ENCODE assay signal across 10 cellular contexts in the genomic region with DNA sequence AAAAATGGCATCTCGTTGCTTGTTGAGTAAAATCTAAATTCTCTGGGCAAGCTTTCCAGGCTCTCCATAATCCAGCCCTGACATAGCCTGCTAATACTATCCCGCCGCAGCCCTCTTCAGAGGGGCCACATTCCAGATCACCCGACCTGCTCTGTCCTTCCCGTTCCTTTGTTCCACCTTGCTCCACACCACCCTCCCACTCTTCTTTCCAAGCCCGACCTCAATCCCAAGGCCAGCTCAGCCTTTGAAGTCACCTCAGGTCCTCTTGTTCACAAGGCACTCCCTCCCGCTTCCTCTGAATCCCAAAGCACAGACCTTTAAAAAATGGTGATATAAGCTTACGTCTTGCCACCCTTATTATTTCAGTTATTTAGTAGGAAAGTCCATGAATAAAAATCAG.
A peak's percentile ranks its signal among the peaks of the same experiment; 100 is the strongest.
DNase-seq lines count a peak whose midpoint lies in the region; ATAC-seq and TF ChIP-seq lines count a peak whose summit lies in the region.
"Had no signal": no experiment of that assay in that cellular context is flagged by ENCODE, and none has a peak within 500 bp of the region (broad histone marks: within the 10 kb centered on the region; RNA-seq: fewer than 3 reads in every experiment).

No MANE protein-coding gene starts in this region.

- H3F3A ChIP-seq in GM23338 (replicated peaks; ENCODE audit: low read depth), result peaks cover 10% of the 10 kb centered on the region; the same call in 1 of the 2 replicates

- no peak overlapping the region for H3K4me2 ChIP-seq in GM23338

- no peaks in the 10 kb centered on the region for H4K20me1 ChIP-seq in GM23338 (replicated peaks; ENCODE audit: insufficient read depth)

- H2AFZ ChIP-seq in GM23338, result peak overlapping the region; percentile 56

- no peak for TF ChIP-seq EP300 in stomach (IDR thresholded peaks at IDR 0.05)

- H3K4me1 Mint-ChIP-seq in GM23338 (peaks cover 16% of the 10 kb centered on the region), brain (peaks cover 33% of the 10 kb centered on the region)
- H3K4me1 Mint-ChIP-seq in activated T-cell treated with anti-CD3 and anti-CD28 coated beads, Interleukin-2, amount 50 U/mL, for 72 hours (ENCODE audit: low read depth), result no peaks in the 10 kb centered on the region

- H3K9me3 Mint-ChIP-seq in GM23338, result no peaks in the 10 kb centered on the region; the same call in 2 of the 3 replicates
- H3K9me3 Mint-ChIP-seq in brain, result peaks cover 0 to 4% (median 0%) of the 10 kb centered on the region in 5 experiments
- no peaks in the 10 kb centered on the region for H3K9me3 Mint-ChIP-seq in activated T-cell treated with anti-CD3 and anti-CD28 coated beads, Interleukin-2, amount 50 U/mL, for 72 hours

- ATAC-seq in GM23338 (no peak), lower lobe of right lung (no peak), HG03565 (IDR thresholded peaks at IDR 0.05; ENCODE audit: unreplicated experiment) (no peak), HG02938 (IDR thresholded peaks at IDR 0.05; ENCODE audit: unreplicated experiment) (no peak)
- ATAC-seq in activated T-cell treated with anti-CD3 and anti-CD28 coated beads, Interleukin-2, amount 50 U/mL, for 72 hours (replicated peaks in 1 of 2), result no peak

- TF ChIP-seq POLR2A in stomach (IDR thresholded peaks at IDR 0.05), result no peak

- H3K79me2 ChIP-seq in GM23338 (replicated peaks; ENCODE audit: insufficient read depth), result no peaks in the 10 kb centered on the region

- no peaks in the 10 kb centered on the region for H3K9me2 ChIP-seq in GM23338 (ENCODE audit: insufficient read depth)

- H3K27me3 Mint-ChIP-seq in GM23338 (ENCODE audit: insufficient read depth, low read depth, poor library complexity) (peaks cover 6% of the 10 kb centered on the region), brain (no peaks in the 10 kb centered on the region)
- H3K27me3 Mint-ChIP-seq in activated T-cell treated with anti-CD3 and anti-CD28 coated beads, Interleukin-2, amount 50 U/mL, for 72 hours (ENCODE audit: low read depth), result peaks cover 25% of the 10 kb centered on the region

- no peaks in the 10 kb centered on the region for H3K36me3 ChIP-seq in GM23338 (ENCODE audit: insufficient read depth)
- H3K36me3 ChIP-seq in lower lobe of right lung, result no peaks in the 10 kb centered on the region
- H3K36me3 ChIP-seq in stomach, result no peaks in the 10 kb centered on the region

- no peaks in the 10 kb centered on the region for H3K9me3 ChIP-seq in lower lobe of right lung
- no peaks in the 10 kb centered on the region for H3K9me3 ChIP-seq in stomach

- H3K27ac Mint-ChIP-seq in GM23338 (no peak overlapping the region), brain (peak overlapping the region; percentile 82 to 96 (median 89))
- no peak overlapping the region for H3K27ac Mint-ChIP-seq in activated T-cell treated with anti-CD3 and anti-CD28 coated beads, Interleukin-2, amount 50 U/mL, for 72 hours

- TF ChIP-seq CTCF in GM23338 (conservative IDR thresholded peaks at IDR 0.05; ENCODE audit: low read depth in 2 of 2) (no peak), brain (conservative IDR thresholded peaks at IDR 0.05) (no peak), lower lobe of right lung (IDR thresholded peaks at IDR 0.05) (no peak), stomach (IDR thresholded peaks at IDR 0.05) (no peak)

- H3K4me3 ChIP-seq in GM23338 (no peak overlapping the region), lower lobe of right lung (no peak overlapping the region), stomach (no peak overlapping the region)

- intact Hi-C loops in lower lobe of right lung (cut with DNase I) (no loop called here), stomach (cut with DNase I; ENCODE audit: low total_unique reads) (no loop called here)

- no peak overlapping the region; the same call in 2 of the 3 replicates for H3K4me3 Mint-ChIP-seq in GM23338
- H3K4me3 Mint-ChIP-seq in brain, result peak overlapping the region; percentile 33 to 62 (median 38)
- no peak overlapping the region for H3K4me3 Mint-ChIP-seq in activated T-cell treated with anti-CD3 and anti-CD28 coated beads, Interleukin-2, amount 50 U/mL, for 72 hours

- H3K4me1 ChIP-seq in GM23338 (ENCODE audit: insufficient read depth), result peaks cover 14% of the 10 kb centered on the region
- peaks cover 35% of the 10 kb centered on the region for H3K4me1 ChIP-seq in lower lobe of right lung
- H3K4me1 ChIP-seq in stomach, result peaks cover 30 to 64% (median 49%) of the 10 kb centered on the region in 4 donors

- H3K36me3 Mint-ChIP-seq in GM23338 (ENCODE audit: low read depth), result no peaks in the 10 kb centered on the region
- no peaks in the 10 kb centered on the region for H3K36me3 Mint-ChIP-seq in brain
- no peaks in the 10 kb centered on the region for H3K36me3 Mint-ChIP-seq in activated T-cell treated with anti-CD3 and anti-CD28 coated beads, Interleukin-2, amount 50 U/mL, for 72 hours (ENCODE audit: insufficient read depth in 2 of 2)

- H3K27me3 ChIP-seq in GM23338 (ENCODE audit: insufficient read depth) (no peaks in the 10 kb centered on the region), lower lobe of right lung (ENCODE audit: low read depth) (no peaks in the 10 kb centered on the region), stomach (no peaks in the 10 kb centered on the region)

- 47 to 68% (median 62%) methylated on average over 8 of the region's 8 CpGs for WGBS in stomach, 5 donors

- no peak overlapping the region for H3K27ac ChIP-seq in GM23338 (ENCODE audit: low read depth)
- peak overlapping the region; percentile 78 for H3K27ac ChIP-seq in lower lobe of right lung
- peak overlapping the region; percentile 91 to 99 (median 93) for H3K27ac ChIP-seq in stomach

- peak; percentile 44 for DNase-seq in GM23338 (ENCODE audit: low spot score)
- no peak for DNase-seq in lower lobe of right lung
- no peak for DNase-seq in stomach
- DNase-seq in activated T-cell treated with anti-CD3 and anti-CD28 coated beads, Interleukin-2, amount 50 U/mL, for 72 hours, result no peak
- DNase-seq in SIG-M5 (lab: John Stamatoyannopoulos, UW), result no peak
- DNase-seq: NCI-H1694 treated with DMSO at 0.1 percent for 48 hours, T-helper 9 cell had no signal

TF ChIP-seq in GM23338, 12 proteins besides CTCF, POLR2A, EP300 and RAD21:
- TF ChIP-seq STAT1 (IDR thresholded peaks at IDR 0.05; ENCODE audit: unreplicated experiment) (no peak), EZH2 (IDR thresholded peaks at IDR 0.05; ENCODE audit: low read depth, unreplicated experiment) (no peak), JUNB (IDR thresholded peaks at IDR 0.05; ENCODE audit: unreplicated experiment) (no peak), CREB1 (CRISPR knock-in tag; IDR thresholded peaks at IDR 0.05; ENCODE audit: low read depth) (no peak), ZNF331 (CRISPR knock-in tag; IDR thresholded peaks at IDR 0.05; ENCODE audit: low read depth) (no peak)
- TF ChIP-seq, protein P1, sequence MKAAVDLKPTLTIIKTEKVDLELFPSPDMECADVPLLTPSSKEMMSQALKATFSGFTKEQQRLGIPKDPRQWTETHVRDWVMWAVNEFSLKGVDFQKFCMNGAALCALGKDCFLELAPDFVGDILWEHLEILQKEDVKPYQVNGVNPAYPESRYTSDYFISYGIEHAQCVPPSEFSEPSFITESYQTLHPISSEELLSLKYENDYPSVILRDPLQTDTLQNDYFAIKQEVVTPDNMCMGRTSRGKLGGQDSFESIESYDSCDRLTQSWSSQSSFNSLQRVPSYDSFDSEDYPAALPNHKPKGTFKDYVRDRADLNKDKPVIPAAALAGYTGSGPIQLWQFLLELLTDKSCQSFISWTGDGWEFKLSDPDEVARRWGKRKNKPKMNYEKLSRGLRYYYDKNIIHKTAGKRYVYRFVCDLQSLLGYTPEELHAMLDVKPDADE (IDR thresholded peaks at IDR 0.05), result no peak

Comparison
In these comparisons a context has a peak if more than half of its experiments do, and no peak if none do; other contexts are left out.
1. H3K27ac Mint-ChIP-seq: peak in brain (5 of 5); none in GM23338 (single experiment) and activated T-cell treated with anti-CD3 and anti-CD28 coated beads, Interleukin-2, amount 50 U/mL, for 72 hours (single experiment).
2. H3K4me3 Mint-ChIP-seq: peak in brain (5 of 5); none in GM23338 (single experiment) and activated T-cell treated with anti-CD3 and anti-CD28 coated beads, Interleukin-2, amount 50 U/mL, for 72 hours (0 of 2).